8 cellular contexts compared by ENCODE assay signal in the genomic region with DNA sequence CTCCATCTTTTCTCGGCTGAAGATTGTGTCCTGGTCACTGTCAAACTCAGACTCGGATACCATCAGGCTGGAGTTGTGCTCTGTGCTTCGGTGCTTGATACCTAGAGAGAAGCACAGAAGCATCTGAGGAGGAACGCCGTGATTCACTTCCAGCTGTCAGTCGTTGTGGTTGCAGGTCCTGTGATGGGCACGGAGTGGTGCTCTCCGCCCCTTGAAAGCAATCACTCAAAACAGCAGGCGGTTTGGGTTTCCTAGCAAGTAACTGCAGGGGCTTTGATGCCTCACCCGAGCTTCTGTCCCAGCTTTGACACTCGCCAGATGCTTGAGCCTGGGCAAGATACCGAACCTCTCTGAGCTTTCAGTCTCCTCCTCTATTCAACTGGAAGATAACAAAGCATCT. TPM values are rescaled to one million over a fixed set of nuclear protein-coding genes. Genes with fewer than 3 reads are reported as not detected.
DNase-seq lines count a peak whose midpoint lies in the region; ATAC-seq and TF ChIP-seq lines count a peak whose summit lies in the region.

No MANE protein-coding gene starts in this region.

- H3K36me3 ChIP-seq in BLaER1 = no peaks in the 10 kb centered on the region
- no peaks in the 10 kb centered on the region for H3K36me3 ChIP-seq in smooth muscle cell (ENCODE audit: low read depth)

- H3F3A ChIP-seq in smooth muscle cell (ENCODE audit: low read depth) = no peaks in the 10 kb centered on the region

- H3K27me3 ChIP-seq in BLaER1 (no peaks in the 10 kb centered on the region), smooth muscle cell (ENCODE audit: low read depth) (no peaks in the 10 kb centered on the region)

- 31% methylated on average over 12 of the region's 12 CpGs for WGBS in smooth muscle cell (ENCODE audit: low lambda C conversion rate)

- H3K27ac ChIP-seq in BLaER1 (no peak overlapping the region), smooth muscle cell (ENCODE audit: low read depth) (no peak overlapping the region)

- H3K9ac ChIP-seq in BLaER1 (no peak overlapping the region), smooth muscle cell (ENCODE audit: low read depth) (no peak overlapping the region)

- ATAC-seq in HG02623 (IDR thresholded peaks at IDR 0.05; ENCODE audit: unreplicated experiment) (peak; percentile 43), HG02588 (IDR thresholded peaks at IDR 0.05; ENCODE audit: unreplicated experiment) (no peak), GM18858 (IDR thresholded peaks at IDR 0.05; ENCODE audit: unreplicated experiment) (no peak)

- no peak overlapping the region for H3K4me3 ChIP-seq in BLaER1
- no peak overlapping the region for H3K4me3 ChIP-seq in epithelial cell of esophagus (ENCODE audit: low read length)
- no peak overlapping the region for H3K4me3 ChIP-seq in smooth muscle cell

- H3K4me2 ChIP-seq in BLaER1 = peak overlapping the region; percentile 18; the same call in 1 of the 2 replicates
- H3K4me2 ChIP-seq in smooth muscle cell = no peak overlapping the region

- H3K9me3 ChIP-seq in BLaER1 = no peaks in the 10 kb centered on the region
- no peaks in the 10 kb centered on the region for H3K9me3 ChIP-seq in smooth muscle cell (replicated peaks; ENCODE audit: low read depth)

- peaks cover 11% of the 10 kb centered on the region for H3K4me1 ChIP-seq in BLaER1
- H3K4me1 ChIP-seq in smooth muscle cell (ENCODE audit: low read depth) = no peaks in the 10 kb centered on the region

- H2AFZ ChIP-seq in smooth muscle cell (ENCODE audit: low read depth) = no peak overlapping the region

- no peaks in the 10 kb centered on the region for H3K79me2 ChIP-seq in smooth muscle cell (ENCODE audit: low read depth)

- peak; percentile 3 to 6 for DNase-seq in activated CD4-positive, alpha-beta T cell treated with anti-CD3 and anti-CD28 coated beads for 24 hours (ENCODE audit: low read depth in 2 of 2)
- DNase-seq in epithelial cell of esophagus (ENCODE audit: low read depth) (peak; percentile 18), smooth muscle cell (lab: John Stamatoyannopoulos, UW; ENCODE audit: unreplicated experiment) (no peak), NCI-H2029 (lab: John Stamatoyannopoulos, UW) (no peak)

- TF ChIP-seq CTCF in epithelial cell of esophagus (IDR thresholded peaks at IDR 0.05; ENCODE audit: insufficient read depth, low read depth, low read length, missing control alignments) = peak; percentile 7
- no peak for TF ChIP-seq CTCF in smooth muscle cell (IDR thresholded peaks at IDR 0.05; ENCODE audit: borderline replicate concordance, insufficient read depth, poor library complexity, severe bottlenecking)

- H4K20me1 ChIP-seq in BLaER1 = no peaks in the 10 kb centered on the region
- H4K20me1 ChIP-seq in smooth muscle cell (ENCODE audit: low read depth) = no peaks in the 10 kb centered on the region

RNA-seq across cellular contexts. Expression of gene ALDH5A1, which starts 52.5 kb away (rescaled TPM):
- total RNA-seq in smooth muscle cell = 3.0 and 5.2 TPM in 2 replicates
- polyA plus RNA-seq in smooth muscle cell = 1.7 and 2.0 TPM in 2 replicates

RNA-seq across cellular contexts. Expression of gene GPLD1, which starts 57.9 kb away (rescaled TPM):
- total RNA-seq in smooth muscle cell = 0.13 and 0.27 TPM in 2 replicates
- polyA plus RNA-seq in smooth muscle cell = 0.14 and 0.40 TPM in 2 replicates

Comparison
In these comparisons a context has a peak if more than half of its experiments do, and no peak if none do; other contexts are left out.
1. DNase-seq: peak in activated CD4-positive, alpha-beta T cell treated with anti-CD3 and anti-CD28 coated beads for 24 hours (2 of 2) and epithelial cell of esophagus (single experiment); none in smooth muscle cell (single experiment) and NCI-H2029 (single experiment).